24 cellular contexts compared by ENCODE assay signal in the genomic region with DNA sequence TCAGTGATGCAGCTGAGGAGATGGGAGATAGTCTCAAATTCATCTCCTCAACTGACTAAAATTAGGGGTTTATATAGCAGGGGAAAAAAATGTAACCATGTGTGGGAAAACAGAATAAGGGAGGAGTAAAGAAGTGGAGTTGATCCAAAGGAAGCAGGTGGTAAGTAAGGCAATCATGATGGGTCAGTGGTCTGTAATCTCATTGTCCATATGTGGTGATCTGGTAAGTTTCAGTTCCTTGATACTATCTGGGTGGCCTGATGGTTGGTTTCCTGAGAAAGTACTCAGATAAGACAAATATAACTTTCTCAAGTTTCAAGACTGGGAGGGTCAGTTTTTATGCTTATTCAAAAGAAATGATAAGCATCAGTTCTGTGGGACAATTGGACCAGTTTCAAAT.
DNase-seq lines count a peak whose midpoint lies in the region; ATAC-seq, FAIRE-seq and TF ChIP-seq lines count a peak whose summit lies in the region.
"Had no signal": no experiment of that assay in that cellular context is flagged by ENCODE, and none has a peak within 500 bp of the region (broad histone marks: within the 10 kb centered on the region; RNA-seq: fewer than 3 reads in every experiment).

No MANE protein-coding gene starts in this region.

- peak; percentile 6 for DNase-seq in GM12865 (ENCODE audit: low read depth)
- DNase-seq in OCI-M1 (lab: John Stamatoyannopoulos, UW), result peak; percentile 54
- DNase-seq in GM12878 (ENCODE audit: low read depth, low spot score), result no peak
- DNase-seq in NCI-H524 (lab: John Stamatoyannopoulos, UW), result no peak
- DNase-seq in type B pancreatic cell (ENCODE audit: extremely low spot score, unreplicated experiment), result no peak
- no peak for DNase-seq in NOMO-1 treated with dmso at 0.1 percent for 144 hours (lab: John Stamatoyannopoulos, UW; ENCODE audit: unreplicated experiment)
- DNase-seq in adrenal gland, result no peak
- DNase-seq: CD8-positive, alpha-beta T cell; IMR-90; Karpas-422; MG63; NCI-H1105; NCI-H2081; NCI-H2171 treated with DMSO at 0.1 percent for 48 hours; NCI-H446; NCI-H69; SHP77; T-cell had no signal

- no peak overlapping the region for H3K9ac ChIP-seq in GM12878 (ENCODE audit: control insufficient read depth, insufficient read depth, low read length)

- peak; percentile 65 for ATAC-seq in HG03432 (IDR thresholded peaks at IDR 0.05; ENCODE audit: unreplicated experiment)
- ATAC-seq in GM12878, result peak; percentile 71
- ATAC-seq: CD8-positive, alpha-beta T cell; SK-N-SH treated with all-trans-retinoic acid at 6 μM for 48 hours; T-cell had no signal

- TF ChIP-seq RAD21 in GM12878 (IDR thresholded peaks at IDR 0.05; ENCODE audit: insufficient read depth, low read depth, low read length), result no peak

- H3K4me1 ChIP-seq in GM12878 (ENCODE audit: control insufficient read depth, insufficient read depth, low read length) (no peaks in the 10 kb centered on the region), adrenal gland (replicated peaks in 1 of 2) (no peaks in the 10 kb centered on the region)

- FAIRE-seq in GM12878 (lab: Jason Lieb, UNC), result no peak
- FAIRE-seq: A204.1, D721Med, GM19239, HTR-8/SVneo had no signal

- RAD21 ChIA-PET in GM12878 (lab: Charles Lee; ENCODE audit: unreplicated experiment), result no interaction called here

- H3K4me3 ChIP-seq in GM12865 (ENCODE audit: low read depth, low read length) (no peak overlapping the region), GM12878 (no peak overlapping the region), adrenal gland (no peak overlapping the region)
- H3K4me3 ChIP-seq: MG63 had no signal

- H3K79me2 ChIP-seq in GM12878 (ENCODE audit: control insufficient read depth, insufficient read depth, low read length), result no peaks in the 10 kb centered on the region

- H3K27me3 ChIP-seq in GM12878 (replicated peaks in 1 of 2; ENCODE audit: control insufficient read depth in 2 of 2, insufficient read depth in 2 of 2, low read length in 1 of 2) (no peaks in the 10 kb centered on the region), adrenal gland (no peaks in the 10 kb centered on the region)
- H3K27me3 ChIP-seq: MG63 had no signal

- no peaks in the 10 kb centered on the region for H4K20me1 ChIP-seq in GM12878 (ENCODE audit: control insufficient read depth, insufficient read depth)

- no peak overlapping the region for H3K4me2 ChIP-seq in GM12878 (ENCODE audit: control insufficient read depth, insufficient read depth)

- no peak overlapping the region for H2AFZ ChIP-seq in GM12878 (ENCODE audit: control insufficient read depth, low read depth, low read length)

- SMC1A ChIA-PET in GM12878 (lab: Charles Lee; ENCODE audit: uncharacterized antibody, unreplicated experiment), result no interaction called here

- H3K4me3 Mint-ChIP-seq in type B pancreatic cell, result no peak overlapping the region
- H3K4me3 Mint-ChIP-seq: CD8-positive, alpha-beta T cell; T-cell had no signal

- in situ Hi-C loops in GM12878 (cut with MboI), result no loop called here

- H3K36me3 Mint-ChIP-seq in type B pancreatic cell, result no peaks in the 10 kb centered on the region
- H3K36me3 Mint-ChIP-seq: CD8-positive, alpha-beta T cell; T-cell had no signal

- intact Hi-C loops in GM12878 (cut with micrococcal nuclease; ENCODE audit: unreplicated experiment) (no loop called here), adrenal gland (cut with DNase I) (no loop called here)

- CTCF ChIA-PET in GM12878 (lab: Yijun Ruan, JAX), result no interaction called here

- no peaks in the 10 kb centered on the region for H3K9me3 Mint-ChIP-seq in type B pancreatic cell

- no peaks in the 10 kb centered on the region for H3K36me3 ChIP-seq in GM12878 (ENCODE audit: control insufficient read depth in 2 of 2, insufficient read depth in 2 of 2, low read length in 1 of 2)
- no peaks in the 10 kb centered on the region for H3K36me3 ChIP-seq in adrenal gland (replicated peaks in 1 of 2)
- H3K36me3 ChIP-seq: MG63 had no signal

- TF ChIP-seq POLR2A in GM12878 (IDR thresholded peaks at IDR 0.05; ENCODE audit: low read depth, low read length) (no peak), adrenal gland (IDR thresholded peaks at IDR 0.05) (no peak)

- H3K27ac ChIP-seq in GM12878 (ENCODE audit: control insufficient read depth, insufficient read depth), result no peak overlapping the region
- no peak overlapping the region for H3K27ac ChIP-seq in adrenal gland

- no peak for TF ChIP-seq EP300 in GM12878 (IDR thresholded peaks at IDR 0.05; ENCODE audit: borderline replicate concordance in 1 of 2, control insufficient read depth in 1 of 2, low read depth in 2 of 2, low read length in 2 of 2)

- POLR2A ChIA-PET in GM12878 (lab: Charles Lee), result no interaction called here

- TF ChIP-seq CTCF in GM12865 (IDR thresholded peaks at IDR 0.05; ENCODE audit: insufficient read depth, low read depth, low read length, missing control alignments) (no peak), GM12878 (IDR thresholded peaks at IDR 0.05 in 2 of 3, conservative IDR thresholded peaks at IDR 0.05 in 1 of 3; ENCODE audit: control insufficient read depth in 2 of 3, extremely low read depth in 1 of 3, insufficient read depth in 1 of 3, low read depth in 3 of 3, low read length in 3 of 3) (no peak), type B pancreatic cell (conservative IDR thresholded peaks at IDR 0.05) (no peak), adrenal gland (IDR thresholded peaks at IDR 0.05) (no peak)

- H3K9me3 ChIP-seq in GM12878 (replicated peaks; ENCODE audit: control insufficient read depth, insufficient read depth, low read length), result no peaks in the 10 kb centered on the region; the same call in 2 of the 3 replicates
- no peaks in the 10 kb centered on the region for H3K9me3 ChIP-seq in adrenal gland (replicated peaks in 1 of 3)
- H3K9me3 ChIP-seq: MG63 had no signal

- no peaks in the 10 kb centered on the region for H3K27me3 Mint-ChIP-seq in type B pancreatic cell
- H3K27me3 Mint-ChIP-seq: T-cell had no signal

- H3K4me1 Mint-ChIP-seq in type B pancreatic cell (ENCODE audit: unreplicated experiment), result no peaks in the 10 kb centered on the region
- H3K4me1 Mint-ChIP-seq: T-cell had no signal

- no peak overlapping the region for H3K27ac Mint-ChIP-seq in type B pancreatic cell
- H3K27ac Mint-ChIP-seq: CD8-positive, alpha-beta T cell; T-cell had no signal

- BruUV-seq in GM12878 (replicated peaks; lab: Mats Ljungman, UMichigan), result no TSS peak

TF ChIP-seq in GM12878, 131 proteins besides CTCF, POLR2A, EP300 and RAD21:
- TF ChIP-seq SPI1 (IDR thresholded peaks at IDR 0.05; ENCODE audit: borderline replicate concordance, insufficient read depth, low read depth, low read length), result peak; percentile 39
- TF ChIP-seq BACH1 (IDR thresholded peaks at IDR 0.05; ENCODE audit: borderline replicate concordance), result no peak

Comparison
In these comparisons a context has a peak if more than half of its experiments do, and no peak if none do; other contexts are left out.
1. DNase-seq: peak in GM12865 (single experiment) and OCI-M1 (single experiment); none in GM12878 (single experiment), NCI-H524 (0 of 2), type B pancreatic cell (single experiment), NOMO-1 treated with dmso at 0.1 percent for 144 hours (single experiment) and adrenal gland (0 of 7).